Comparison of ENCODE assay signal across 8 cellular contexts in genomic region chr6:129490551-129491245, GRCh38.
A peak's percentile ranks its signal among the peaks of the same experiment; 100 is the strongest.
DNase-seq lines count a peak whose midpoint lies in the region; ATAC-seq and TF ChIP-seq lines count a peak whose summit lies in the region.

No MANE protein-coding gene starts in this region.

- TF ChIP-seq CTCF in Calu3 (IDR thresholded peaks at IDR 0.05; ENCODE audit: unreplicated experiment) = no peak
- no peak for TF ChIP-seq CTCF in WI38 (IDR thresholded peaks at IDR 0.05; ENCODE audit: low read depth, low read length)
- no peak for TF ChIP-seq CTCF in lung (IDR thresholded peaks at IDR 0.05; ENCODE audit: control extremely low read depth, extremely low read depth)

- H3K4me1 Mint-ChIP-seq in Calu3 (ENCODE audit: low read depth, unreplicated experiment) = peaks cover 56% of the 10 kb centered on the region
- H3K4me1 Mint-ChIP-seq in central memory CD8-positive, alpha-beta T cell = peaks cover 24% of the 10 kb centered on the region

- WGBS in lung, 2 donors = 20 to 23% methylated on average over 9 of the region's 9 CpGs

- H3K27ac Mint-ChIP-seq in Calu3 (ENCODE audit: unreplicated experiment) = peak overlapping the region; percentile 99
- H3K27ac Mint-ChIP-seq in central memory CD8-positive, alpha-beta T cell (ENCODE audit: low read depth) = peak overlapping the region; percentile 98

- no peak overlapping the region; the same call in 1 of the 2 replicates for H3K4me3 ChIP-seq in HUES6 (ENCODE audit: low read depth, low read length)
- peak overlapping the region; percentile 58 for H3K4me3 ChIP-seq in WI38 (ENCODE audit: low read depth, low read length)
- no peak overlapping the region for H3K4me3 ChIP-seq in lung

- peak; percentile 81 for DNase-seq in Calu3
- DNase-seq in central memory CD8-positive, alpha-beta T cell (ENCODE audit: low spot score in 2 of 2) = peak in 1 of 2 donors; percentile 54
- DNase-seq in lung (ENCODE audit: low spot score) = peak; percentile 49
- peak; percentile 67 for DNase-seq in stimulated activated CD8-positive, alpha-beta memory T cell treated with anti-CD3 and anti-CD28 coated beads, Interleukin-4, amount 100 ng/mL, for 48 hours
- DNase-seq in NCI-H345 (lab: John Stamatoyannopoulos, UW) = no peak

- peak overlapping the region; percentile 76; the same call in 1 of the 2 replicates for H3K27ac ChIP-seq in HUES6 (ENCODE audit: low read depth, low read length)
- H3K27ac ChIP-seq in lung (ENCODE audit: low read depth in 1 of 2, low read length in 1 of 2) = peak overlapping the region; percentile 79 to 95

- intact Hi-C loops in Calu3 (cut with micrococcal nuclease; ENCODE audit: unreplicated experiment) = no loop called here

- BruUV-seq in Calu3 (replicated peaks; lab: Mats Ljungman, UMichigan) = TSS peak; percentile 91

- CTCF ChIA-PET in Calu3 (lab: Charles Lee) = interaction anchor here (1.6 kb wide), 1 partner anchor 10 kb away, joined by 13 read pairs; no protein-coding TSS in a partner anchor

- H3K4me3 Mint-ChIP-seq in Calu3 (ENCODE audit: low read depth, unreplicated experiment) = peak overlapping the region; percentile 59
- peak overlapping the region; percentile 75 for H3K4me3 Mint-ChIP-seq in central memory CD8-positive, alpha-beta T cell

- no peaks in the 10 kb centered on the region for H3K9me3 Mint-ChIP-seq in Calu3 (ENCODE audit: low read depth, unreplicated experiment)
- H3K9me3 Mint-ChIP-seq in central memory CD8-positive, alpha-beta T cell = no peaks in the 10 kb centered on the region

- H3K4me1 ChIP-seq in HUES6 (ENCODE audit: control insufficient read depth, insufficient read depth, low read length) = peaks cover 24% of the 10 kb centered on the region
- peaks cover 4 to 28% of the 10 kb centered on the region in 2 donors for H3K4me1 ChIP-seq in lung (ENCODE audit: control insufficient read depth in 2 of 2, insufficient read depth in 2 of 2, low read length in 2 of 2)

- H3K9ac ChIP-seq in HUES6 (ENCODE audit: low read length) = peak overlapping the region; percentile 62

- H3K36me3 Mint-ChIP-seq in Calu3 (ENCODE audit: insufficient read depth, unreplicated experiment) = peaks cover 25% of the 10 kb centered on the region
- peaks cover 5% of the 10 kb centered on the region for H3K36me3 Mint-ChIP-seq in central memory CD8-positive, alpha-beta T cell (ENCODE audit: insufficient read depth)

- no peaks in the 10 kb centered on the region for H3K27me3 ChIP-seq in HUES6 (ENCODE audit: control insufficient read depth, insufficient read depth, low read length)
- H3K27me3 ChIP-seq in lung (ENCODE audit: control insufficient read depth, insufficient read depth) = no peaks in the 10 kb centered on the region

- H3K9me3 ChIP-seq in HUES6 (ENCODE audit: control insufficient read depth, insufficient read depth, low read depth, low read length) = no peaks in the 10 kb centered on the region
- H3K9me3 ChIP-seq in lung (ENCODE audit: control insufficient read depth in 2 of 2, insufficient read depth in 1 of 2, low read length in 1 of 2) = no peaks in the 10 kb centered on the region

- H3K27me3 Mint-ChIP-seq in Calu3 (ENCODE audit: unreplicated experiment) = no peaks in the 10 kb centered on the region
- H3K27me3 Mint-ChIP-seq in central memory CD8-positive, alpha-beta T cell = no peaks in the 10 kb centered on the region

- peak; percentile 88 for ATAC-seq in GM21515 (IDR thresholded peaks at IDR 0.05; ENCODE audit: unreplicated experiment)
- peak; percentile 96 for ATAC-seq in central memory CD8-positive, alpha-beta T cell (replicated peaks; ENCODE audit: extremely low read depth, poor library complexity, severe bottlenecking)
- ATAC-seq in lung (ENCODE audit: insufficient read depth, low FRiP score) = peak; percentile 87

- H3K36me3 ChIP-seq in HUES6 (ENCODE audit: control insufficient read depth, insufficient read depth, low read length) (no peaks in the 10 kb centered on the region), lung (ENCODE audit: control insufficient read depth in 2 of 2, insufficient read depth in 2 of 2, low read length in 2 of 2) (peaks cover under 1 to 15% of the 10 kb centered on the region in 2 donors)
